In genomic region chr3:99866167-99866810, GRCh38 we compare ENCODE assay signal across 9 cellular contexts. TPM values are rescaled to one million over a fixed set of nuclear protein-coding genes. Genes with fewer than 3 reads are reported as not detected.
DNase-seq lines count a peak whose midpoint lies in the region; ATAC-seq and TF ChIP-seq lines count a peak whose summit lies in the region.
"Had no signal": no experiment of that assay in that cellular context is flagged by ENCODE, and none has a peak within 500 bp of the region (broad histone marks: within the 10 kb centered on the region; RNA-seq: fewer than 3 reads in every experiment).

No MANE protein-coding gene starts in this region.

- no peak overlapping the region for H3K18ac ChIP-seq in mesenchymal stem cell (ENCODE audit: low read depth in 1 of 2, low read length in 2 of 2)

- peak overlapping the region; percentile 56 for H3K9ac ChIP-seq in mesenchymal stem cell (ENCODE audit: low read length)
- H3K9ac ChIP-seq: parathyroid adenoma had no signal

- no peak for TF ChIP-seq CTCF in CD4-positive, alpha-beta T cell (IDR thresholded peaks at IDR 0.05)

- H2AK5ac ChIP-seq in mesenchymal stem cell (ENCODE audit: low read length, severe bottlenecking): no peak overlapping the region

- H3K4me3 Mint-ChIP-seq in T-helper 17 cell: no peak overlapping the region
- no peak overlapping the region for H3K4me3 Mint-ChIP-seq in CD4-positive, alpha-beta T cell

- no peak overlapping the region for H3K4me2 ChIP-seq in mesenchymal stem cell (ENCODE audit: low read length, poor library complexity, severe bottlenecking)

- ATAC-seq in GM21447 (IDR thresholded peaks at IDR 0.05; ENCODE audit: unreplicated experiment) (peak; percentile 41), T-helper 17 cell (peak; percentile 24)
- no peak for ATAC-seq in CD4-positive, alpha-beta T cell (ENCODE audit: poor library complexity)

- H2BK15ac ChIP-seq in mesenchymal stem cell (ENCODE audit: low read depth, poor library complexity, severe bottlenecking): no peak overlapping the region

- H3K27me3 Mint-ChIP-seq in T-helper 17 cell: no peaks in the 10 kb centered on the region
- H3K27me3 Mint-ChIP-seq in CD4-positive, alpha-beta T cell: no peaks in the 10 kb centered on the region

- no peak overlapping the region for H2BK5ac ChIP-seq in mesenchymal stem cell (ENCODE audit: low read depth, low read length, poor library complexity, severe bottlenecking)

- H3K23ac ChIP-seq in mesenchymal stem cell (ENCODE audit: low read length in 2 of 2): no peak overlapping the region

- DNase-seq in AG08396 (ENCODE audit: low spot score): peak; percentile 32
- DNase-seq in T-helper 17 cell: no peak
- peak; percentile 79 for DNase-seq in mesenchymal stem cell
- no peak for DNase-seq in CD4-positive, alpha-beta T cell
- no peak for DNase-seq in SKM-1 treated with dmso at 0.1 percent for 144 hours (lab: John Stamatoyannopoulos, UW; ENCODE audit: unreplicated experiment)
- no peak for DNase-seq in germinal center (ENCODE audit: low spot score)
- DNase-seq in stimulated activated CD4-positive, alpha-beta T cell treated with anti-CD3 and anti-CD28 coated beads, Interleukin-4, amount 100 ng/mL, for 1 hour: no peak

- peaks cover 16 to 74% of the 10 kb centered on the region in 2 experiments for H3K36me3 ChIP-seq in mesenchymal stem cell (ENCODE audit: control insufficient read depth in 1 of 2, insufficient read depth in 2 of 2, low read depth in 1 of 2, low read length in 2 of 2)

- H3K4me1 Mint-ChIP-seq in T-helper 17 cell: peaks cover 26% of the 10 kb centered on the region
- peaks cover 41% of the 10 kb centered on the region for H3K4me1 Mint-ChIP-seq in CD4-positive, alpha-beta T cell (ENCODE audit: low read depth)

- intact Hi-C loops in CD4-positive, alpha-beta T cell (cut with DNase I, micrococcal nuclease): no loop called here

- no peak overlapping the region for H3K4me3 ChIP-seq in mesenchymal stem cell (ENCODE audit: insufficient read depth in 1 of 2, low read depth in 1 of 2, low read length in 2 of 2)

- no peak overlapping the region for H2BK120ac ChIP-seq in mesenchymal stem cell (ENCODE audit: low read depth, low read length)

- peak overlapping the region; percentile 44 for H3K27ac ChIP-seq in mesenchymal stem cell (ENCODE audit: low read length, poor library complexity, severe bottlenecking)
- no peak overlapping the region for H3K27ac ChIP-seq in CD4-positive, alpha-beta T cell (ENCODE audit: low read depth, low read length)

- peaks cover 4% of the 10 kb centered on the region for H3K36me3 Mint-ChIP-seq in T-helper 17 cell (ENCODE audit: low read depth)
- H3K36me3 Mint-ChIP-seq in CD4-positive, alpha-beta T cell (ENCODE audit: low read depth): no peaks in the 10 kb centered on the region

- no peaks in the 10 kb centered on the region for H3K27me3 ChIP-seq in mesenchymal stem cell (ENCODE audit: control insufficient read depth in 1 of 2, insufficient read depth in 1 of 2, low read length in 2 of 2)
- no peaks in the 10 kb centered on the region for H3K27me3 ChIP-seq in CD4-positive, alpha-beta T cell (ENCODE audit: control insufficient read depth, insufficient read depth, low read length)

- peaks cover 7% of the 10 kb centered on the region for H3K4me1 ChIP-seq in mesenchymal stem cell (ENCODE audit: control insufficient read depth, insufficient read depth, low read depth, low read length)

- no peak overlapping the region for H4K8ac ChIP-seq in mesenchymal stem cell (ENCODE audit: low read length)

- no peak overlapping the region for H3K14ac ChIP-seq in mesenchymal stem cell (ENCODE audit: low read length in 2 of 2)

- 87% methylated on average over 2 of the region's 3 CpGs for WGBS in mesenchymal stem cell

- H2BK12ac ChIP-seq in mesenchymal stem cell (ENCODE audit: low read length in 2 of 2): no peak overlapping the region

- H3K4ac ChIP-seq in mesenchymal stem cell (ENCODE audit: low read depth in 1 of 2, low read length in 2 of 2): no peak overlapping the region

- peak overlapping the region; percentile 87 for H3K27ac Mint-ChIP-seq in T-helper 17 cell
- no peak overlapping the region for H3K27ac Mint-ChIP-seq in CD4-positive, alpha-beta T cell

- no peak overlapping the region for H2AFZ ChIP-seq in mesenchymal stem cell (ENCODE audit: low read depth, low read length)
- H2AFZ ChIP-seq: parathyroid adenoma had no signal

- H3K9me3 ChIP-seq in T-helper 17 cell (ENCODE audit: control insufficient read depth, low read length, poor library complexity, severe bottlenecking): no peaks in the 10 kb centered on the region
- H3K9me3 ChIP-seq in mesenchymal stem cell (ENCODE audit: control insufficient read depth, low read length): no peaks in the 10 kb centered on the region
- H3K9me3 ChIP-seq in CD4-positive, alpha-beta T cell (ENCODE audit: control insufficient read depth, low read length): no peaks in the 10 kb centered on the region

- no peak overlapping the region for H4K91ac ChIP-seq in mesenchymal stem cell (ENCODE audit: low read length)

- POLR2A ChIA-PET in CD4-positive, alpha-beta T cell (lab: Charles Lee): no interaction called here

- no peaks in the 10 kb centered on the region for H3K9me3 Mint-ChIP-seq in CD4-positive, alpha-beta T cell

- peaks cover 4% of the 10 kb centered on the region for H3K79me1 ChIP-seq in mesenchymal stem cell (replicated peaks; ENCODE audit: low read length, poor library complexity, severe bottlenecking)

- CTCF ChIA-PET in CD4-positive, alpha-beta T cell (lab: Charles Lee): no interaction called here

RNA-seq across cellular contexts. Expression of gene CMSS1, which starts 48.6 kb away (rescaled TPM):
- total RNA-seq in T-helper 17 cell: 10 to 100 TPM; 18.9 to 20.4 TPM
- polyA plus RNA-seq in mesenchymal stem cell (2013, experiment 1 of 2): 11.1 TPM
- polyA plus RNA-seq in mesenchymal stem cell (2013, experiment 2 of 2): 12.6 TPM
- total RNA-seq in CD4-positive, alpha-beta T cell: 10 to 100 TPM; 12.2 TPM

Comparison
In these comparisons a context has a peak if more than half of its experiments do, and no peak if none do; other contexts are left out.
1. DNase-seq: peak in AG08396 (single experiment) and mesenchymal stem cell (single experiment); none in T-helper 17 cell (0 of 3), CD4-positive, alpha-beta T cell (0 of 10), SKM-1 treated with dmso at 0.1 percent for 144 hours (single experiment), germinal center (single experiment) and stimulated activated CD4-positive, alpha-beta T cell treated with anti-CD3 and anti-CD28 coated beads, Interleukin-4, amount 100 ng/mL, for 1 hour (single experiment).